Comparison of ENCODE assay signal across 8 cellular contexts in genomic region chrX:119488749-119489148, GRCh38. TPM values are rescaled to one million over a fixed set of nuclear protein-coding genes. Genes with fewer than 3 reads are reported as not detected.
DNase-seq lines count a peak whose midpoint lies in the region; ATAC-seq and TF ChIP-seq lines count a peak whose summit lies in the region.

No MANE protein-coding gene starts in this region.

- no peaks in the 10 kb centered on the region for H3K36me3 Mint-ChIP-seq in activated CD4-positive, alpha-beta memory T cell treated with anti-CD3 and anti-CD28 coated beads for 36 hours

- H3K27ac ChIP-seq in cardiac muscle cell: no peak overlapping the region
- H3K27ac ChIP-seq in gastroesophageal sphincter: no peak overlapping the region

- no peak for ATAC-seq in Right ventricle myocardium superior (ENCODE audit: poor library complexity)
- ATAC-seq in gastroesophageal sphincter: no peak
- ATAC-seq in GM21529 (IDR thresholded peaks at IDR 0.05; ENCODE audit: unreplicated experiment): no peak
- no peak for ATAC-seq in GM18870 (IDR thresholded peaks at IDR 0.05; ENCODE audit: unreplicated experiment)

- intact Hi-C loops in Right ventricle myocardium superior (cut with DNase I): no loop called here
- intact Hi-C loops in activated CD4-positive, alpha-beta memory T cell treated with anti-CD3 and anti-CD28 coated beads for 36 hours (cut with micrococcal nuclease): loop anchor here (1.0 kb wide), 1 partner anchor 24 kb away; no protein-coding TSS in a partner anchor

- H3K4me3 ChIP-seq in cardiac muscle cell (no peak overlapping the region), gastroesophageal sphincter (no peak overlapping the region)

- H3K9me3 Mint-ChIP-seq in activated CD4-positive, alpha-beta memory T cell treated with anti-CD3 and anti-CD28 coated beads for 36 hours: no peaks in the 10 kb centered on the region

- H3K27me3 ChIP-seq in cardiac muscle cell (no peaks in the 10 kb centered on the region), gastroesophageal sphincter (no peaks in the 10 kb centered on the region)

- no peak overlapping the region for H3K27ac Mint-ChIP-seq in activated CD4-positive, alpha-beta memory T cell treated with anti-CD3 and anti-CD28 coated beads for 36 hours

- CTCF ChIA-PET in activated CD4-positive, alpha-beta memory T cell treated with anti-CD3 and anti-CD28 coated beads for 36 hours (lab: Charles Lee): interaction anchor here (0.6 to 1.4 kb wide), 8 partner anchors 14 to 235 kb away, joined by 3 to 7 read pairs (median 4); partner anchors contain the start of gene SLC25A5

- no peak for TF ChIP-seq EP300 in gastroesophageal sphincter (IDR thresholded peaks at IDR 0.05)

- TF ChIP-seq POLR2A in gastroesophageal sphincter (IDR thresholded peaks at IDR 0.05): no peak

- H3K4me3 Mint-ChIP-seq in activated CD4-positive, alpha-beta memory T cell treated with anti-CD3 and anti-CD28 coated beads for 36 hours: no peak overlapping the region

- H3K36me3 ChIP-seq in cardiac muscle cell (no peaks in the 10 kb centered on the region), gastroesophageal sphincter (no peaks in the 10 kb centered on the region)

- H3K27me3 Mint-ChIP-seq in activated CD4-positive, alpha-beta memory T cell treated with anti-CD3 and anti-CD28 coated beads for 36 hours: no peaks in the 10 kb centered on the region

- DNase-seq in cardiac muscle cell (ENCODE audit: low read depth in 1 of 2, low spot score in 1 of 2) (peak; percentile 50 to 65), Right ventricle myocardium superior (no peak), NCI-H1694 treated with DMSO at 0.1 percent for 48 hours (lab: John Stamatoyannopoulos, UW) (peak; percentile 13), retina (peak; percentile 38)
- DNase-seq in activated CD4-positive, alpha-beta memory T cell treated with anti-CD3 and anti-CD28 coated beads for 36 hours: peak; percentile 34

- POLR2A ChIA-PET in activated CD4-positive, alpha-beta memory T cell treated with anti-CD3 and anti-CD28 coated beads for 36 hours (lab: Charles Lee): no interaction called here

- WGBS in gastroesophageal sphincter (ENCODE audit: low coverage in 1 of 2), 2 donors: 0 to 8% methylated on average over 2 to 6 of the region's 8 CpGs

- no peaks in the 10 kb centered on the region for H3K4me1 Mint-ChIP-seq in activated CD4-positive, alpha-beta memory T cell treated with anti-CD3 and anti-CD28 coated beads for 36 hours (ENCODE audit: low read depth)

- H3K4me1 ChIP-seq in cardiac muscle cell (ENCODE audit: low read depth) (no peaks in the 10 kb centered on the region), gastroesophageal sphincter (no peaks in the 10 kb centered on the region)

- H3K9me3 ChIP-seq in cardiac muscle cell (ENCODE audit: low read depth): no peaks in the 10 kb centered on the region
- no peaks in the 10 kb centered on the region for H3K9me3 ChIP-seq in gastroesophageal sphincter

- TF ChIP-seq CTCF in cardiac muscle cell (IDR thresholded peaks at IDR 0.05; ENCODE audit: low read depth, low read length) (peak; percentile 55), gastroesophageal sphincter (IDR thresholded peaks at IDR 0.05) (peak; percentile 25 to 68 (median 44))

RNA-seq across cellular contexts. Expression of gene SLC25A5, which starts 20.5 kb away (rescaled TPM):
- total RNA-seq in cardiac muscle cell: 373 and 552 TPM in 2 replicates
- polyA plus RNA-seq in cardiac muscle cell: 501 and 563 TPM in 2 replicates
- total RNA-seq in Right ventricle myocardium superior: 143 TPM
- total RNA-seq in activated CD4-positive, alpha-beta memory T cell treated with anti-CD3 and anti-CD28 coated beads for 36 hours: 100 to 1,000 TPM; 627 to 652 TPM
- total RNA-seq in gastroesophageal sphincter: 100 to 1,000 TPM; 165 to 302 (median 209) TPM
